1 cellular context compared by ENCODE assay signal in the genomic region with DNA sequence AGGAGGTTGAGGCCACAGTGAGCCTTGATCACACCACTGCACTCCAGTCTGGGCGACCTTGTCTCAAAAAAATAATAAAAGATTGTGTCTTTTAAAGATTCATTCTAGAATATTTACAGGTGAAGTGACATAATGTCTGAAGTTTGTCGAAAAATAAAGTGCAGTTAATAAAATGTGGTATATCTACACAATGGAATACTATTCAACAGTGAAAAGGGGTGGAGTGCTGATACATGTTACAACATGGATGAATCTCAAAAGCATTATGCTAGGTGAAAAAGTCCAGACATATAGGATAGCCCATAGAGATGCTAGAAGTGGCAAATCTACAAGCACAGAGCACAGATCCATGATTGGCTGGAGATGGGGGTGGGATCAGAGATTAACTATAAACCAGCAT.
TF ChIP-seq lines count a peak whose summit lies in the region.

No MANE protein-coding gene starts in this region.

TF ChIP-seq in K562, 482 proteins besides CTCF, POLR2A, EP300 and RAD21 (continued from another document):
- no peak for TF ChIP-seq LCOR (CRISPR knock-in tag; IDR thresholded peaks at IDR 0.05)
- no peak for TF ChIP-seq BACH1 (tag; IDR thresholded peaks at IDR 0.05)
